Comparison of ENCODE assay signal across 1 cellular context in the genomic region with DNA sequence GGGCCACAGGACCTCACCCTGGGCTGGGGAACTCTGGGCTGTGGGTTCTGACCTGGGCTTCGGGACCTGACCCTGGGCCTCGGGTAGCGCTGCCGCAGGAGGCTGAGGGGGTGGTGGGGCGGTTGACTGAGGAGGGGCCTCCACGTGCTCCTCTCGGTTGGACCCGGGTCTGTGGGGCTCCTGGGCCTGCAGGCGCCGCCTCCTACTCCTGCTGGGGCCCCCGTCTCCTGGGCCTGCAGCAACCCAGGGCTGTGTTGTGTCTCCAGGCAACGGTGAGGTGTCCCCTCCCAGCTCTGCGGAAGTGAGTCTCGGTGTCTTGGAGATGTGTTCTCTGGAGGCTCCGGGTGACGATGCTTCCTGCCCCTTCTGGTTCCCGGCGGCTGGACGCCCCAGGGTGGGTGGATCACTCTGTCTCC.
TF ChIP-seq lines count a peak whose summit lies in the region.

No MANE protein-coding gene starts in this region.

TF ChIP-seq in GM23338, 12 proteins besides CTCF, POLR2A, EP300 and RAD21 (continued from another document):
- TF ChIP-seq ZNF462 (CRISPR knock-in tag; IDR thresholded peaks at IDR 0.05), result no peak
